8 cellular contexts compared by ENCODE assay signal in genomic region chr12:11758838-11759509, GRCh38.
A peak's percentile ranks its signal among the peaks of the same experiment; 100 is the strongest.
DNase-seq lines count a peak whose midpoint lies in the region; ATAC-seq, FAIRE-seq and TF ChIP-seq lines count a peak whose summit lies in the region.

No MANE protein-coding gene starts in this region.

- H3K9me3 ChIP-seq in gastroesophageal sphincter, result no peaks in the 10 kb centered on the region

- DNase-seq in GM19239 (ENCODE audit: insufficient read length, low spot score), result no peak
- no peak for DNase-seq in GDM1 (lab: John Stamatoyannopoulos, UW)
- DNase-seq in glutamatergic neuron, result no peak
- no peak for DNase-seq in D341Med (ENCODE audit: low spot score)

- peak overlapping the region; percentile 85 to 100 (median 94) for H3K27ac ChIP-seq in gastroesophageal sphincter

- no peak for TF ChIP-seq CTCF in gastroesophageal sphincter (IDR thresholded peaks at IDR 0.05)
- TF ChIP-seq CTCF in glutamatergic neuron (IDR thresholded peaks at IDR 0.05; ENCODE audit: partially characterized antibody, unreplicated experiment), result no peak

- WGBS in gastroesophageal sphincter (ENCODE audit: low coverage in 1 of 2), 2 donors, result 8 to 21% methylated on average over 2 to 10 of the region's 10 CpGs

- H3K4me3 Mint-ChIP-seq in IgD-negative memory B cell, result peak overlapping the region; percentile 26 to 92 (median 57)
- H3K4me3 Mint-ChIP-seq in stimulated activated memory B cell treated with anti-CD40 and anti-IgM and Interleukin-4, amounts not matched to agents 10 μg/mL and 1 μg/mL and 100 μg/mL, for 72 hours, result peak overlapping the region; percentile 51
- H3K4me3 Mint-ChIP-seq in glutamatergic neuron (ENCODE audit: unreplicated experiment), result no peak overlapping the region

- H3K27ac Mint-ChIP-seq in IgD-negative memory B cell, result peak overlapping the region; percentile 59 to 97 (median 85)
- H3K27ac Mint-ChIP-seq in stimulated activated memory B cell treated with anti-CD40 and anti-IgM and Interleukin-4, amounts not matched to agents 10 μg/mL and 1 μg/mL and 100 μg/mL, for 72 hours, result peak overlapping the region; percentile 99
- H3K27ac Mint-ChIP-seq in glutamatergic neuron (ENCODE audit: unreplicated experiment), result no peak overlapping the region

- H3K36me3 ChIP-seq in gastroesophageal sphincter, result no peaks in the 10 kb centered on the region

- no peak for TF ChIP-seq POLR2A in gastroesophageal sphincter (IDR thresholded peaks at IDR 0.05)

- peaks cover 3% of the 10 kb centered on the region for H3K36me3 Mint-ChIP-seq in IgD-negative memory B cell
- peaks cover 41% of the 10 kb centered on the region for H3K36me3 Mint-ChIP-seq in stimulated activated memory B cell treated with anti-CD40 and anti-IgM and Interleukin-4, amounts not matched to agents 10 μg/mL and 1 μg/mL and 100 μg/mL, for 72 hours
- H3K36me3 Mint-ChIP-seq in glutamatergic neuron (ENCODE audit: unreplicated experiment), result no peaks in the 10 kb centered on the region

- TF ChIP-seq EP300 in gastroesophageal sphincter (IDR thresholded peaks at IDR 0.05), result no peak

- H3K27me3 Mint-ChIP-seq in IgD-negative memory B cell, result no peaks in the 10 kb centered on the region
- H3K27me3 Mint-ChIP-seq in stimulated activated memory B cell treated with anti-CD40 and anti-IgM and Interleukin-4, amounts not matched to agents 10 μg/mL and 1 μg/mL and 100 μg/mL, for 72 hours, result no peaks in the 10 kb centered on the region
- H3K27me3 Mint-ChIP-seq in glutamatergic neuron (ENCODE audit: unreplicated experiment), result peaks cover 2% of the 10 kb centered on the region

- H3K4me3 ChIP-seq in gastroesophageal sphincter, result peak overlapping the region in 1 of 2 donors; percentile 14

- ATAC-seq in gastroesophageal sphincter (peak; percentile 72), GM21737 (IDR thresholded peaks at IDR 0.05; ENCODE audit: unreplicated experiment) (no peak)
- ATAC-seq in stimulated activated memory B cell treated with anti-CD40 and anti-IgM and Interleukin-4, amounts not matched to agents 10 μg/mL and 1 μg/mL and 100 μg/mL, for 72 hours, result peak; percentile 91

- FAIRE-seq in GM19239 (lab: Jason Lieb, UNC), result peak; percentile 79

- H3K27me3 ChIP-seq in gastroesophageal sphincter, result no peaks in the 10 kb centered on the region

- peaks cover 43 to 68% (median 48%) of the 10 kb centered on the region in 3 donors for H3K4me1 Mint-ChIP-seq in IgD-negative memory B cell
- H3K4me1 Mint-ChIP-seq in stimulated activated memory B cell treated with anti-CD40 and anti-IgM and Interleukin-4, amounts not matched to agents 10 μg/mL and 1 μg/mL and 100 μg/mL, for 72 hours, result peaks cover 85% of the 10 kb centered on the region
- peaks cover 2% of the 10 kb centered on the region for H3K4me1 Mint-ChIP-seq in glutamatergic neuron (ENCODE audit: low read depth, unreplicated experiment)

- H3K9me3 Mint-ChIP-seq in IgD-negative memory B cell (no peaks in the 10 kb centered on the region), glutamatergic neuron (ENCODE audit: unreplicated experiment) (no peaks in the 10 kb centered on the region)
- no peaks in the 10 kb centered on the region for H3K9me3 Mint-ChIP-seq in stimulated activated memory B cell treated with anti-CD40 and anti-IgM and Interleukin-4, amounts not matched to agents 10 μg/mL and 1 μg/mL and 100 μg/mL, for 72 hours

- peaks cover 35 to 96% (median 49%) of the 10 kb centered on the region in 3 donors for H3K4me1 ChIP-seq in gastroesophageal sphincter
